In the genomic region with DNA sequence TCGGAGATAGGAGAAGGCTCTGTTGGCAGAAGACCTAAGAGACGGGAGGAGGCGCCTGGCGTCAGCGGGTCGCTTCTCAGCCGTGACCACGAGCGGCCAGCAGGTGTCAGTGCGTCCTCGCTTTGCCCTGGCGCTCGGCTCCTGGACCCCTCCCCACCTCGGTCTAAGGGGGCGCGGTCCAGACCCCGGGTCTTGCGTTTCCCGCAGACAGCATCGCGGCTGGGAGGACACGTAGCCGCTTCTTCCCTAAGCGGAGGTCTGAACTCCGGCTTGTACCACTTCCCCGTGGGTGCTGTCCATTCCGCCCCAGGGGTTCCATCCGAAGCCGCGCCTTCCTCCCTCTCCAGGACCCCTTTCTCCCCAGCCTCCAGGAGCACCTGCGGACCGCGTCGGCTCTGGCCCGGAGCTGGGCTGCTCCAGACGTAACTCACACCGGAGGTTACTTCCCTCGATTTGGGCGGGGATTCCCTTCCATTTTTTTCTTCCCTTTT, we compare ENCODE assay signal across 8 cellular contexts. TPM values are rescaled to one million over a fixed set of nuclear protein-coding genes. Genes with fewer than 3 reads are reported as not detected.
DNase-seq lines count a peak whose midpoint lies in the region; ATAC-seq and TF ChIP-seq lines count a peak whose summit lies in the region.

No MANE protein-coding gene starts in this region.

- H3K9me3 ChIP-seq in lung (ENCODE audit: control insufficient read depth in 2 of 2, insufficient read depth in 1 of 2, low read length in 1 of 2), result peaks cover 0 to 15% of the 10 kb centered on the region in 2 donors

- intact Hi-C loops in activated CD4-positive, alpha-beta T cell treated with anti-CD3 and anti-CD28 coated beads for 36 hours (cut with DNase I, micrococcal nuclease), result loop anchor here (1.0 to 10.0 kb wide), 7 partner anchors 131 to 1061 kb away; no protein-coding TSS in a partner anchor

- DNase-seq in activated CD4-positive, alpha-beta T cell treated with anti-CD3 and anti-CD28 coated beads for 36 hours, result peak; percentile 78
- DNase-seq in activated CD4-positive, alpha-beta T cell treated with anti-CD3 and anti-CD28 coated beads for 1 hour, result no peak
- DNase-seq in NCI-H146 treated with DMSO at 0.1 percent for 48 hours (lab: John Stamatoyannopoulos, UW; ENCODE audit: unreplicated experiment), result peak; percentile 31
- peak; percentile 93 for DNase-seq in ecto neural progenitor cell (ENCODE audit: low spot score)
- peak; percentile 42 for DNase-seq in lung (ENCODE audit: low spot score)
- DNase-seq in stimulated activated CD8-positive, alpha-beta memory T cell treated with anti-CD3 and anti-CD28 coated beads, Interleukin-15, amount 100 ng/mL, for 48 hours (ENCODE audit: low read depth in 2 of 2), result peak; percentile 21 to 26

- no peaks in the 10 kb centered on the region for H3K9me3 Mint-ChIP-seq in activated CD4-positive, alpha-beta T cell treated with anti-CD3 and anti-CD28 coated beads for 36 hours (ENCODE audit: low read depth)

- no peaks in the 10 kb centered on the region for H3K36me3 Mint-ChIP-seq in activated CD4-positive, alpha-beta T cell treated with anti-CD3 and anti-CD28 coated beads for 36 hours (ENCODE audit: low read depth)

- POLR2A ChIA-PET in activated CD4-positive, alpha-beta T cell treated with anti-CD3 and anti-CD28 coated beads for 36 hours (lab: Charles Lee), result no interaction called here

- H3K27me3 Mint-ChIP-seq in activated CD4-positive, alpha-beta T cell treated with anti-CD3 and anti-CD28 coated beads for 36 hours, result peaks cover 66% of the 10 kb centered on the region

- peaks cover 9% of the 10 kb centered on the region for H3K4me1 Mint-ChIP-seq in activated CD4-positive, alpha-beta T cell treated with anti-CD3 and anti-CD28 coated beads for 36 hours

- H3K4me3 ChIP-seq in WI38 (ENCODE audit: low read depth, low read length) (peak overlapping the region; percentile 48), lung (no peak overlapping the region)

- H3K4me3 Mint-ChIP-seq in activated CD4-positive, alpha-beta T cell treated with anti-CD3 and anti-CD28 coated beads for 36 hours, result peak overlapping the region; percentile 52

- no peak overlapping the region for H3K27ac ChIP-seq in lung (ENCODE audit: low read depth in 1 of 2, low read length in 1 of 2)

- TF ChIP-seq CTCF in WI38 (IDR thresholded peaks at IDR 0.05; ENCODE audit: low read depth, low read length), result peak; percentile 57
- TF ChIP-seq CTCF in lung (IDR thresholded peaks at IDR 0.05; ENCODE audit: control extremely low read depth, extremely low read depth), result peak; percentile 43

- ATAC-seq in activated CD4-positive, alpha-beta T cell treated with anti-CD3 and anti-CD28 coated beads for 36 hours, result peak; percentile 81
- ATAC-seq in HG02642 (IDR thresholded peaks at IDR 0.05; ENCODE audit: poor library complexity, unreplicated experiment) (peak; percentile 79), lung (ENCODE audit: insufficient read depth, low FRiP score) (peak; percentile 50)

- H3K27ac Mint-ChIP-seq in activated CD4-positive, alpha-beta T cell treated with anti-CD3 and anti-CD28 coated beads for 36 hours, result no peak overlapping the region

- CTCF ChIA-PET in activated CD4-positive, alpha-beta T cell treated with anti-CD3 and anti-CD28 coated beads for 36 hours (lab: Charles Lee), result interaction anchor here (0.6 to 1.9 kb wide), 21 partner anchors 8 to 1194 kb away, joined by 3 to 8 read pairs (median 3); a partner anchor contains a TSS

- WGBS in lung, 2 donors, result 1% methylated on average over 39 of the region's 39 CpGs

- no peaks in the 10 kb centered on the region for H3K36me3 ChIP-seq in lung (ENCODE audit: control insufficient read depth in 2 of 2, insufficient read depth in 2 of 2, low read length in 2 of 2)

- peaks cover 0 to 15% of the 10 kb centered on the region in 2 donors for H3K4me1 ChIP-seq in lung (ENCODE audit: control insufficient read depth in 2 of 2, insufficient read depth in 2 of 2, low read length in 2 of 2)

- H3K27me3 ChIP-seq in lung (ENCODE audit: control insufficient read depth, insufficient read depth), result peaks cover 4% of the 10 kb centered on the region

RNA-seq across cellular contexts. Expression of a gene that starts 0.6 kb away (rescaled TPM):
- not detected for total RNA-seq in activated CD4-positive, alpha-beta T cell treated with anti-CD3 and anti-CD28 coated beads for 36 hours
- 1 to 10 TPM in 1 of 2 donors, under 1 TPM in 1; 0.37 to 9.8 TPM for total RNA-seq in lung
- 1 to 10 TPM in 1 of 2 donors, under 1 TPM in 1; 0.63 to 2.5 TPM for polyA plus RNA-seq in lung
